Comparison of ENCODE assay signal across 22 cellular contexts in genomic region chr20:3032624-3033023, GRCh38. TPM values are rescaled to one million over a fixed set of nuclear protein-coding genes. Genes with fewer than 3 reads are reported as not detected.
"Had no signal": no experiment of that assay in that cellular context is flagged by ENCODE, and none has a peak within 500 bp of the region (broad histone marks: within the 10 kb centered on the region; RNA-seq: fewer than 3 reads in every experiment).

No MANE protein-coding gene starts in this region.

- H3K4me1 ChIP-seq: foreskin keratinocyte had no signal

- H3K9me3 ChIP-seq: thoracic aorta had no signal

- DNase-seq: activated CD4-positive, alpha-beta T cell treated with anti-CD3 and anti-CD28 coated beads, Interleukin-2, amount 50 U/mL, for 48 hours; activated gamma-delta T cell treated with Interleukin-2 at 50 U/mL for 16 hours; amniotic stem cell; foreskin keratinocyte; midbrain; nephron progenitor cell; retina; stimulated activated CD4-positive, alpha-beta T cell treated with anti-CD3 and anti-CD28 coated beads, Interleukin-15, amount 100 ng/mL, for 24 hours; stimulated activated CD4-positive, alpha-beta T cell treated with anti-CD3 and anti-CD28 coated beads, Interleukin-4, amount 100 ng/mL, for 1 hour had no signal

- ATAC-seq: foreskin keratinocyte; stimulated activated memory B cell treated with anti-CD40 and anti-IgM and Interleukin-4, amounts not matched to agents 10 μg/mL and 1 μg/mL and 100 μg/mL, for 72 hours had no signal

- H3K27ac ChIP-seq: cardiac muscle cell, foreskin keratinocyte, thoracic aorta had no signal

- H3K27me3 ChIP-seq: cardiac muscle cell, dorsolateral prefrontal cortex, foreskin keratinocyte had no signal

- H3K4me3 ChIP-seq: cardiac muscle cell, dorsolateral prefrontal cortex, lung, thoracic aorta had no signal

RNA-seq across cellular contexts. Expression of gene GNRH2, which starts 10.8 kb away (rescaled TPM):
- total RNA-seq: fibroblast of lung, foreskin keratinocyte, kidney epithelial cell, skeletal muscle tissue, thoracic aorta, urinary bladder had no signal
- polyA plus RNA-seq: cardiac muscle cell, fibroblast of lung, foreskin keratinocyte, urinary bladder had no signal

RNA-seq across cellular contexts. Expression of gene OXT, which starts 38.8 kb away (rescaled TPM):
- total RNA-seq: activated naive CD4-positive, alpha-beta T cell treated with anti-CD3 and anti-CD28 coated beads, Interleukin-2, amount 50 U/mL, for 72 hours; activated T-helper 1 cell treated with anti-CD3 and anti-CD28 coated beads, Interleukin-12 subunit alpha, Interleukin-12 subunit beta, Interleukin-2, Interleukin-4 antibody, amounts not matched to agents 30 ng/mL and 10 ng/mL and 1 ng/mL, durations not matched to agents 14 hours and 24 hours and 36 hours; cardiac muscle cell; fibroblast of lung; foreskin keratinocyte; kidney epithelial cell; lung; skeletal muscle tissue; T-helper 2 cell treated with Interferon-gamma antibody and Interleukin-4, amounts not matched to agents 100 ng/mL and 5 ng/mL, for 36 hours; thoracic aorta; urinary bladder had no signal
- polyA plus RNA-seq: cardiac muscle cell, fibroblast of lung, foreskin keratinocyte, lung had no signal

RNA-seq across cellular contexts. Expression of gene AVP, which starts 51.9 kb away (rescaled TPM):
- total RNA-seq: activated CD4-positive, alpha-beta T cell treated with anti-CD3 and anti-CD28 coated beads for 36 hours; activated T-helper 1 cell treated with anti-CD3 and anti-CD28 coated beads, Interleukin-12 subunit alpha, Interleukin-12 subunit beta, Interleukin-2, Interleukin-4 antibody, amounts not matched to agents 30 ng/mL and 10 ng/mL and 1 ng/mL, durations not matched to agents 14 hours and 24 hours and 36 hours; cardiac muscle cell; fibroblast of lung; foreskin keratinocyte; kidney epithelial cell; lung; skeletal muscle tissue; T-helper 2 cell treated with Interferon-gamma antibody and Interleukin-4, amounts not matched to agents 100 ng/mL and 5 ng/mL, for 36 hours; thoracic aorta; urinary bladder had no signal
- polyA plus RNA-seq: cardiac muscle cell, fibroblast of lung, foreskin keratinocyte, lung, urinary bladder had no signal
